ENCODE assay signal across 22 cellular contexts in genomic region chr1:104855550-104855949, GRCh38.
"Had no signal": no experiment of that assay in that cellular context is flagged by ENCODE, and none has a peak within 500 bp of the region (broad histone marks: within the 10 kb centered on the region; RNA-seq: fewer than 3 reads in every experiment).

No MANE protein-coding gene starts in this region.

- H3K9ac ChIP-seq: KMS-11 had no signal

- H3K4me1 ChIP-seq: adrenal gland had no signal

- ATAC-seq: activated CD4-positive, CD25-positive, alpha-beta regulatory T cell treated with anti-CD3 and anti-CD28 coated beads, Interleukin-2, amount 50 U/mL, for 24 hours; activated CD8-positive, alpha-beta T cell treated with anti-CD3 and anti-CD28 coated beads for 36 hours; Right ventricle myocardium inferior; T-cell had no signal

- H3K36me3 ChIP-seq: adrenal gland, WERI-Rb-1 had no signal

- H3K9me3 ChIP-seq: adrenal gland had no signal

- H3K4me2 ChIP-seq: KMS-11 had no signal

- H3K27ac ChIP-seq: adrenal gland, KMS-11, SK-N-MC, WERI-Rb-1 had no signal

- H3K27me3 ChIP-seq: adrenal gland had no signal

- DNase-seq: activated CD4-positive, alpha-beta T cell treated with anti-CD3 and anti-CD28 coated beads for 4 hours; activated CD8-positive, alpha-beta memory T cell treated with anti-CD3 and anti-CD28 coated beads, Interleukin-2, amount 50 U/mL, for 4 hours; activated CD8-positive, alpha-beta T cell treated with anti-CD3 and anti-CD28 coated beads for 36 hours; activated naive CD4-positive, alpha-beta T cell treated with anti-CD3 and anti-CD28 coated beads, Interleukin-2, amount 50 U/mL, for 16 hours; activated naive CD8-positive, alpha-beta T cell treated with anti-CD3 and anti-CD28 coated beads, Interleukin-2, amount 10 ng/mL, durations not matched to agents 7 days and 5 days; adrenal gland; anterior cingulate cortex; caudate nucleus; MV-4-11; NCI-H1092 treated with DMSO at 0.1 percent for 48 hours; NCI-H1417 treated with DMSO at 0.1 percent for 48 hours; NCI-H1694; NCI-H2029 treated with DMSO at 0.1 percent for 48 hours; NCI-H446; NCI-H748 treated with DMSO at 0.1 percent for 48 hours; T-cell; T-helper 2 cell; WERI-Rb-1 had no signal

- H3K4me3 ChIP-seq: adrenal gland, SK-N-MC had no signal
